In genomic region chr19:47610546-47610894, GRCh38 we compare ENCODE assay signal across 9 cellular contexts. TPM values are rescaled to one million over a fixed set of nuclear protein-coding genes. Genes with fewer than 3 reads are reported as not detected.
DNase-seq lines count a peak whose midpoint lies in the region; ATAC-seq, FAIRE-seq and TF ChIP-seq lines count a peak whose summit lies in the region.
"Had no signal": no experiment of that assay in that cellular context is flagged by ENCODE, and none has a peak within 500 bp of the region (broad histone marks: within the 10 kb centered on the region; RNA-seq: fewer than 3 reads in every experiment).

No MANE protein-coding gene starts in this region.

- TF ChIP-seq POLR2A in K562 (conservative IDR thresholded peaks at IDR 0.05) (no peak), tibial nerve (IDR thresholded peaks at IDR 0.05) (no peak)

- peaks cover 31% of the 10 kb centered on the region for H3K4me1 Mint-ChIP-seq in activated naive CD4-positive, alpha-beta T cell treated with anti-CD3 and anti-CD28 coated beads for 36 hours (ENCODE audit: low read depth)

- POLR2A ChIA-PET in K562 (lab: Yijun Ruan, JAX) = interaction anchor here (0.6 to 1.6 kb wide), 10 partner anchors 9 to 1265 kb away, joined by 3 to 5 read pairs (median 4); no protein-coding TSS in a partner anchor

- H3K36me3 Mint-ChIP-seq in activated naive CD4-positive, alpha-beta T cell treated with anti-CD3 and anti-CD28 coated beads for 36 hours (ENCODE audit: low read depth) = peaks cover 2% of the 10 kb centered on the region

- H2AFZ ChIP-seq in K562 (ENCODE audit: low read depth, low read length) = no peak overlapping the region

- no peak for TF ChIP-seq RAD21 in K562 (CRISPR knock-in tag; conservative IDR thresholded peaks at IDR 0.05 in 1 of 2, IDR thresholded peaks at IDR 0.05 in 1 of 2)

- H3K4me1 ChIP-seq in K562 (replicated peaks in 1 of 2; ENCODE audit: control insufficient read depth in 2 of 2, insufficient read depth in 2 of 2, low read length in 2 of 2) (peaks cover 3 to 28% of the 10 kb centered on the region in 2 experiments; a peak in 3 of 5 replicates), lower lobe of right lung (peaks cover 46% of the 10 kb centered on the region), tibial nerve (peaks cover 0 to 64% (median 38%) of the 10 kb centered on the region in 4 donors)

- intact Hi-C loops in activated naive CD4-positive, alpha-beta T cell treated with anti-CD3 and anti-CD28 coated beads for 36 hours (cut with micrococcal nuclease) = loop anchor here (5.0 kb wide), 2 partner anchors 87 to 173 kb away; no protein-coding TSS in a partner anchor
- intact Hi-C loops in K562 (cut with micrococcal nuclease) (no loop called here), lower lobe of right lung (cut with DNase I) (no loop called here)

- H3K4me3 ChIP-seq in K562 (peak overlapping the region; percentile 100; the same call in 1 of the 2 replicates), lower lobe of right lung (peak overlapping the region; percentile 97), tibial nerve (peak overlapping the region; percentile 62 to 94 (median 78))

- H3K27me3 ChIP-seq in K562 (ENCODE audit: control insufficient read depth in 2 of 2, insufficient read depth in 2 of 2, low read length in 2 of 2) (no peaks in the 10 kb centered on the region), lower lobe of right lung (ENCODE audit: low read depth) (no peaks in the 10 kb centered on the region), tibial nerve (no peaks in the 10 kb centered on the region)

- CTCF ChIA-PET in activated naive CD4-positive, alpha-beta T cell treated with anti-CD3 and anti-CD28 coated beads for 36 hours (lab: Charles Lee) = interaction anchor here (0.7 to 1.0 kb wide), 3 partner anchors 56 to 262 kb away, joined by 3 to 7 read pairs (median 5); partner anchors contain the start of genes DHX34 and NAPA
- CTCF ChIA-PET in K562 (lab: Yijun Ruan, JAX; ENCODE audit: low intra/inter-chr PET ratio) = no interaction called here

- 11% methylated on average over 2 of the region's 2 CpGs for WGBS in K562 (ENCODE audit: insufficient coverage, low coverage, missing lambda C conversion rate)
- 0% methylated on average over 2 of the region's 2 CpGs for WGBS in tibial nerve, 2 donors

- no peaks in the 10 kb centered on the region for H3K9me3 ChIP-seq in K562 (replicated peaks; ENCODE audit: control insufficient read depth, insufficient read depth, low read depth, low read length)
- H3K9me3 ChIP-seq in lower lobe of right lung = no peaks in the 10 kb centered on the region
- H3K9me3 ChIP-seq in tibial nerve = no peaks in the 10 kb centered on the region

- peaks cover 68% of the 10 kb centered on the region for H3K79me2 ChIP-seq in K562 (ENCODE audit: control insufficient read depth, insufficient read depth, low read length)

- H3K36me3 ChIP-seq in K562 (ENCODE audit: control insufficient read depth, insufficient read depth, low read length) = no peaks in the 10 kb centered on the region; the same call in 2 of the 3 replicates
- H3K36me3 ChIP-seq in lower lobe of right lung = peaks cover 13% of the 10 kb centered on the region
- H3K36me3 ChIP-seq in tibial nerve = no peaks in the 10 kb centered on the region

- H3K27ac ChIP-seq in K562 (ENCODE audit: extremely low read depth, low read depth, low read length) (no peak overlapping the region), lower lobe of right lung (peak overlapping the region; percentile 84), tibial nerve (peak overlapping the region; percentile 86 to 99 (median 92))

- no peaks in the 10 kb centered on the region for H3K9me3 Mint-ChIP-seq in activated naive CD4-positive, alpha-beta T cell treated with anti-CD3 and anti-CD28 coated beads for 36 hours

- no peaks in the 10 kb centered on the region for H3K27me3 Mint-ChIP-seq in activated naive CD4-positive, alpha-beta T cell treated with anti-CD3 and anti-CD28 coated beads for 36 hours (ENCODE audit: low read depth)

- TF ChIP-seq CTCF in K562 (IDR thresholded peaks at IDR 0.05 in 2 of 3, conservative IDR thresholded peaks at IDR 0.05 in 1 of 3; ENCODE audit: insufficient read depth in 2 of 3, low read depth in 1 of 3, low read length in 3 of 3) = no peak
- no peak for TF ChIP-seq CTCF in lower lobe of right lung (IDR thresholded peaks at IDR 0.05)
- TF ChIP-seq CTCF in tibial nerve (IDR thresholded peaks at IDR 0.05) = no peak

- H3K27ac Mint-ChIP-seq in activated naive CD4-positive, alpha-beta T cell treated with anti-CD3 and anti-CD28 coated beads for 36 hours = peak overlapping the region; percentile 1

- FAIRE-seq in K562 (lab: Jason Lieb, UNC) = peak; percentile 6

- no peak for ATAC-seq in K562
- no peak for ATAC-seq in lower lobe of right lung

- no TSS peak for BruUV-seq in K562 (replicated peaks; lab: Mats Ljungman, UMichigan)

- TF ChIP-seq EP300 in K562 (IDR thresholded peaks at IDR 0.05; ENCODE audit: low read length) = no peak
- TF ChIP-seq EP300 in tibial nerve (IDR thresholded peaks at IDR 0.05) = no peak

- peak overlapping the region; percentile 69 for H3K4me3 Mint-ChIP-seq in activated naive CD4-positive, alpha-beta T cell treated with anti-CD3 and anti-CD28 coated beads for 36 hours

- no peak overlapping the region; the same call in 1 of the 2 replicates for H3K4me2 ChIP-seq in K562 (ENCODE audit: insufficient read depth, low read length)

- H4K20me1 ChIP-seq in K562 (replicated peaks; ENCODE audit: control insufficient read depth, insufficient read depth, low read length) = peaks cover 30% of the 10 kb centered on the region

- no peak for DNase-seq in activated naive CD4-positive, alpha-beta T cell treated with anti-CD3 and anti-CD28 coated beads for 36 hours
- no peak for DNase-seq in activated naive CD4-positive, alpha-beta T cell treated with anti-CD3 and anti-CD28 coated beads, Interleukin-2, amount 50 U/mL, for 16 hours
- DNase-seq in K562 (ENCODE audit: extremely low read depth in 1 of 4, low spot score in 3 of 4) (no peak), lower lobe of right lung (no peak), tibial nerve (ENCODE audit: low spot score in 2 of 2) (no peak), NCI-H446 (lab: John Stamatoyannopoulos, UW) (no peak), HK-2 (ENCODE audit: unreplicated experiment) (no peak), DMS53 (lab: John Stamatoyannopoulos, UW) (no peak)

- H3K9ac ChIP-seq in K562 (ENCODE audit: insufficient read depth in 1 of 2, low read depth in 2 of 2, low read length in 2 of 2) = peak overlapping the region in 1 of 2 experiments; percentile 87; a peak in 2 of 4 replicates

- no peaks in the 10 kb centered on the region for H3K9me1 ChIP-seq in K562 (ENCODE audit: control insufficient read depth, insufficient read depth, low read length)

- in situ Hi-C loops in K562 (cut with MboI) = no loop called here

TF ChIP-seq in K562, 482 proteins besides CTCF, POLR2A, EP300 and RAD21 (continues in another document):
- no peak for TF ChIP-seq MTA1 (IDR thresholded peaks at IDR 0.05; ENCODE audit: borderline replicate concordance)
- TF ChIP-seq CBFB (CRISPR knock-in tag; IDR thresholded peaks at IDR 0.05) = no peak
- TF ChIP-seq NR2C2 (CRISPR knock-in tag; IDR thresholded peaks at IDR 0.05) = no peak
- TF ChIP-seq NR2C2 (tag; IDR thresholded peaks at IDR 0.05) = peak; percentile 60
- TF ChIP-seq KLF13 (tag; IDR thresholded peaks at IDR 0.05; ENCODE audit: borderline replicate concordance, low read depth) = no peak

RNA-seq across cellular contexts. Expression of gene BICRA, which starts 1.6 kb away (rescaled TPM):
- 10 to 100 TPM; 11.2 to 12.5 TPM for total RNA-seq in activated naive CD4-positive, alpha-beta T cell treated with anti-CD3 and anti-CD28 coated beads for 36 hours
- total RNA-seq in K562 (2011; cell fraction: chromatin; rRNA removed; ENCODE audit: low replicate concordance) = 9.5 and 15.2 TPM in 2 replicates
- 8.5 and 9.6 TPM in 2 replicates for total RNA-seq in K562 (2011; cell fraction: nucleolus; rRNA removed)
- total RNA-seq in K562 (2011; cell fraction: nucleoplasm; rRNA removed) = 8.5 and 11.8 TPM in 2 replicates
- 1.0 and 1.2 TPM in 2 replicates for total RNA-seq in K562 (2014; rRNA removed)
- total RNA-seq in K562 (2014; rRNA removed; fragmentation: Illumina TruSeq; extraction: Trizol) = 0.87 and 1.6 TPM in 2 replicates
- total RNA-seq in K562 (2015; rRNA removed; fragmentation: Illumina TruSeq; extraction: Trizol) = 1.4 and 1.5 TPM in 2 replicates
- 8.8 and 9.0 TPM in 2 replicates for total RNA-seq in K562 (2021)
- 0.26 and 0.51 TPM in 2 replicates for polyA plus RNA-seq in K562 (2011; rRNA removed)
- 0.29 and 0.31 TPM in 2 replicates for polyA plus RNA-seq in K562 (2011; cell fraction: cytosol; rRNA removed)
- 2.0 and 2.6 TPM in 2 replicates for polyA plus RNA-seq in K562 (2011; cell fraction: nucleus; rRNA removed)
- polyA plus RNA-seq in K562 (2012) = 5.1 and 5.2 TPM in 2 replicates
- polyA plus RNA-seq in K562 (2014; fragmentation: Illumina TruSeq; extraction: Trizol) = 7.4 and 7.6 TPM in 2 replicates
- under 1 TPM; 0.01 to 0.07 TPM for polyA plus RNA-seq in K562 (2014; fragmentation: Nextera tagmentation; extraction: Ambion mirVana)
- 1.7 and 2.7 TPM in 2 replicates for polyA plus RNA-seq in K562 (2014; rRNA removed)
- polyA minus RNA-seq in K562 (2011; rRNA and poly(A)+ RNA removed) = 0.90 and 1.2 TPM in 2 replicates
- polyA minus RNA-seq in K562 (2011; cell fraction: cytosol; rRNA and poly(A)+ RNA removed) = 1.2 and 1.3 TPM in 2 replicates
- 3.1 and 4.8 TPM in 2 replicates for polyA minus RNA-seq in K562 (2011; cell fraction: nucleus; rRNA and poly(A)+ RNA removed)
- total RNA-seq in lower lobe of right lung = 18.3 TPM
- 10 to 100 TPM in 2 of 4 donors, 1 to 10 TPM in 2; 6.1 to 23.1 (median 9.8) TPM for total RNA-seq in tibial nerve

RNA-seq across cellular contexts. Expression of gene ZNF541, which starts 37.6 kb away (rescaled TPM):
- total RNA-seq in activated naive CD4-positive, alpha-beta T cell treated with anti-CD3 and anti-CD28 coated beads for 36 hours = under 1 TPM; 0.33 to 0.44 TPM
- total RNA-seq in K562 (2011; cell fraction: chromatin; rRNA removed; ENCODE audit: low replicate concordance) = not detected in 2 replicates
- total RNA-seq in K562 (2011; cell fraction: nucleolus; rRNA removed) = not detected in 2 replicates
- not detected in 2 replicates for total RNA-seq in K562 (2011; cell fraction: nucleoplasm; rRNA removed)
- total RNA-seq in K562 (2014; rRNA removed) (0.09 and 0.12 TPM in 2 replicates), K562 (2014; rRNA removed; fragmentation: Illumina TruSeq; extraction: Trizol) (0.03 and 0.04 TPM in 2 replicates), K562 (2015; rRNA removed; fragmentation: Illumina TruSeq; extraction: Trizol) (0.08 and 0.11 TPM in 2 replicates), K562 (2021) (0.04 and 0.16 TPM in 2 replicates), lower lobe of right lung (0.89 TPM), tibial nerve (under 1 TPM in 3 of 4 donors, not detected in 1; under 0.01 to 0.90 (median 0.66) TPM)
- polyA plus RNA-seq in K562 (2011; rRNA removed) (0.06 and 0.15 TPM in 2 replicates), K562 (2014; fragmentation: Illumina TruSeq; extraction: Trizol) (0.07 TPM in 1 of 2 replicates, not detected in the other), K562 (2014; fragmentation: Nextera tagmentation; extraction: Ambion mirVana) (under 1 TPM in 1 of 2 experiments, not detected in 1; 0.04 TPM), K562 (2014; rRNA removed) (0.03 and 0.04 TPM in 2 replicates)
- polyA plus RNA-seq in K562 (2011; cell fraction: cytosol; rRNA removed) = 0.10 and 0.15 TPM in 2 replicates
- 0.07 TPM in 1 of 2 replicates, not detected in the other for polyA plus RNA-seq in K562 (2011; cell fraction: nucleus; rRNA removed)
- polyA plus RNA-seq in K562 (2012) = 0.14 and 0.37 TPM in 2 replicates
- polyA minus RNA-seq in K562 (2011; rRNA and poly(A)+ RNA removed) = not detected in 2 replicates
- polyA minus RNA-seq in K562 (2011; cell fraction: cytosol; rRNA and poly(A)+ RNA removed) = not detected in 2 replicates
- not detected in 2 replicates for polyA minus RNA-seq in K562 (2011; cell fraction: nucleus; rRNA and poly(A)+ RNA removed)
- total RNA-seq: HT1080 had no signal
